In the genomic region with DNA sequence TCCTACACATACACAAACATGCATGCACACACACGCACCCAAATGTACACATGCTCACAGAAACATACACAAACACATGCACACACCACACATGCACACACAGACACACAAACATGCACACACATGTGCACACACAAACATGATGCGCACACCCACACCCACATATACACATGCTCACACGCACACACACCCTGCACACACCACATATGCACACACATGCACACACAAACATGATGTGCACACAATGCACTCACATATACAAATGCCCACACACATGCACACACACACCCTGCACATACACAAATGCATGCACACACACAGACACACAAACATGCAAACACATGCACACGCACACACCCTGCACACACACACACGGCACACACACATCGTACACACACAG, we compare ENCODE assay signal across 13 cellular contexts.
"Had no signal": no experiment of that assay in that cellular context is flagged by ENCODE, and none has a peak within 500 bp of the region (broad histone marks: within the 10 kb centered on the region; RNA-seq: fewer than 3 reads in every experiment).

No MANE protein-coding gene starts in this region.

- H3K27ac ChIP-seq: tibial artery had no signal

- H3K9me3 ChIP-seq: tibial artery, vagina had no signal

- ATAC-seq: activated naive CD8-positive, alpha-beta T cell treated with anti-CD3 and anti-CD28 coated beads, Interleukin-2, amount 50 U/mL, for 24 hours had no signal

- FAIRE-seq: endometrium, TTC549 had no signal

- H3K4me3 ChIP-seq: tibial artery, vagina had no signal

- H3K4me1 ChIP-seq: tibial artery had no signal

- DNase-seq: activated B cell treated with CpG ODN at 0.5 μM for 24 hours; activated naive CD8-positive, alpha-beta T cell treated with anti-CD3 and anti-CD28 coated beads, Interleukin-2, amount 50 U/mL, for 24 hours; activated T-cell treated with anti-CD3 and anti-CD28 coated beads, Interleukin-2, amount 50 U/mL, for 1 hour; anterior cingulate cortex; cortex of kidney; nephron progenitor cell; stimulated activated naive CD8-positive, alpha-beta T cell treated with anti-CD3 and anti-CD28 coated beads, Interleukin-15, Interleukin-2, amounts not matched to agents 100 U/mL and 50 U/mL, for 24 hours; substantia nigra; SW 1271; tibial artery had no signal

- H3K27me3 ChIP-seq: tibial artery, vagina had no signal

- H3K36me3 ChIP-seq: tibial artery, vagina had no signal
